14 cellular contexts compared by ENCODE assay signal in the genomic region with DNA sequence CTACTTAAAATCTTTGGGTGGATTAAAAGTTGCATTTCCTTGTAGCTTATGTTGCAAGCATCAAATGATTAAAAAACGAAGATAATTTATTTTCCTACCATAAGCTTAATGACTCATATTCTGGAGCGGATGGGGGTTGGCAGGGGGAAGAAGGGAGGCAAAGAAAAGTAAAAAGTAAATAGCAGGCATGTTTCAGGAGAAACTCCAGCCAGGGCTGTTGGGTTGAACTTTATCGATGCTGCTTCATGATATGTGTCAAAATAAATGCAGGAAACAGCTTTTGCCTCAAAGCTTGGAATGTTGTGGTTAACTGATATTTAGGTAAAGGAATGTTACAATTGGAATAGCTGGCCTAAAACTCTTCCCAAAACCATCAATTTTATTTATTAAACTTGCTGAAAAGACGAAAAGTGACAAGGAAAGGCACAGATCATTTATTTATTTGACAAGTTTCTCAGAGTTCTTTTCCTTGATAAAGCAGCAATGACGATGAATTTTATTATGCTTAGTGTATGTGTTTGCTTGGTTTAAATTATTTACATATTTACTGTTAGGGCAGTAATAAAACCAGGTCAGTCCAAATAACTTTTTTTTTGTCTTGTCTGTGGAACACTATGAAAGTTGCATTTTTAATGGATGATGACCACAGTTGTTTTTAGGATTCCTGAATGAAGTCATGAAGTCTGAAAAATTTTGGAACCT.
DNase-seq lines count a peak whose midpoint lies in the region; ATAC-seq, FAIRE-seq and TF ChIP-seq lines count a peak whose summit lies in the region.
"Had no signal": no experiment of that assay in that cellular context is flagged by ENCODE, and none has a peak within 500 bp of the region (broad histone marks: within the 10 kb centered on the region; RNA-seq: fewer than 3 reads in every experiment).

No MANE protein-coding gene starts in this region.

- dilution Hi-C loops in keratinocyte (cut with MboI; ENCODE audit: extremely low pct_ligation_motif_present, low sequenced_read_pairs) = no loop called here

- no peaks in the 10 kb centered on the region for H3K27me3 ChIP-seq in keratinocyte (ENCODE audit: control insufficient read depth, extremely low read depth, insufficient read depth, low read length)
- no peaks in the 10 kb centered on the region for H3K27me3 ChIP-seq in aorta (ENCODE audit: control insufficient read depth in 1 of 2, insufficient read depth in 2 of 2, low read length in 1 of 2)

- H3K27me3 Mint-ChIP-seq in activated CD4-positive, alpha-beta memory T cell treated with anti-CD3 and anti-CD28 coated beads, Interleukin-2, amount 10 ng/mL, durations not matched to agents 7 days and 5 days = no peaks in the 10 kb centered on the region
- H3K27me3 Mint-ChIP-seq in type B pancreatic cell = no peaks in the 10 kb centered on the region
- H3K27me3 Mint-ChIP-seq: dendritic cell treated with granulocyte-macrophage colony-stimulating factor and Interleukin-4, amounts not matched to agents 40 ng/mL and 50 ng/mL, for 4 days had no signal

- WGBS in aorta, 2 donors = 2 to 3% methylated on average over 5 of the region's 5 CpGs

- DNase-seq in DMS 273 (lab: John Stamatoyannopoulos, UW; ENCODE audit: unreplicated experiment) = peak; percentile 16
- DNase-seq in DMS 273 treated with DMSO at 0.1 percent for 48 hours (lab: John Stamatoyannopoulos, UW) = no peak
- peak; percentile 83 for DNase-seq in astrocyte of the spinal cord (ENCODE audit: low read depth, low spot score)
- no peak for DNase-seq in keratinocyte (ENCODE audit: low read depth, low spot score)
- no peak for DNase-seq in aorta
- no peak for DNase-seq in OCI-M1 (lab: John Stamatoyannopoulos, UW)
- no peak for DNase-seq in activated CD4-positive, alpha-beta memory T cell treated with anti-CD3 and anti-CD28 coated beads, Interleukin-2, amount 10 ng/mL, durations not matched to agents 7 days and 5 days
- DNase-seq in type B pancreatic cell (ENCODE audit: extremely low spot score, unreplicated experiment) = no peak
- DNase-seq: 8988T, islet precursor cell, occipital lobe, T-helper 17 cell had no signal

- H3K4me1 ChIP-seq in keratinocyte (ENCODE audit: control insufficient read depth, extremely low read depth, insufficient read depth, low read length) (peaks cover 66% of the 10 kb centered on the region), aorta (ENCODE audit: control insufficient read depth in 1 of 2, insufficient read depth in 2 of 2, low read length in 2 of 2) (peaks cover 5 to 10% of the 10 kb centered on the region in 2 donors)

- no peak overlapping the region for H3K27ac Mint-ChIP-seq in activated CD4-positive, alpha-beta memory T cell treated with anti-CD3 and anti-CD28 coated beads, Interleukin-2, amount 10 ng/mL, durations not matched to agents 7 days and 5 days
- H3K27ac Mint-ChIP-seq in type B pancreatic cell = no peak overlapping the region
- H3K27ac Mint-ChIP-seq: dendritic cell treated with granulocyte-macrophage colony-stimulating factor and Interleukin-4, amounts not matched to agents 40 ng/mL and 50 ng/mL, for 4 days; T-helper 17 cell had no signal

- H3K4me3 ChIP-seq in astrocyte of the spinal cord (ENCODE audit: low read depth, low read length) = no peak overlapping the region
- H3K4me3 ChIP-seq in keratinocyte (ENCODE audit: control insufficient read depth in 2 of 3, extremely low read depth in 1 of 3, insufficient read depth in 2 of 3, low read depth in 1 of 3, low read length in 3 of 3) = no peak overlapping the region
- peak overlapping the region in 1 of 2 donors; percentile 34 for H3K4me3 ChIP-seq in aorta (ENCODE audit: low read length in 2 of 2)

- peaks cover 11% of the 10 kb centered on the region for H3K4me1 Mint-ChIP-seq in activated CD4-positive, alpha-beta memory T cell treated with anti-CD3 and anti-CD28 coated beads, Interleukin-2, amount 10 ng/mL, durations not matched to agents 7 days and 5 days
- no peaks in the 10 kb centered on the region for H3K4me1 Mint-ChIP-seq in type B pancreatic cell (ENCODE audit: unreplicated experiment)

- H3K4me3 Mint-ChIP-seq in activated CD4-positive, alpha-beta memory T cell treated with anti-CD3 and anti-CD28 coated beads, Interleukin-2, amount 10 ng/mL, durations not matched to agents 7 days and 5 days = no peak overlapping the region
- H3K4me3 Mint-ChIP-seq in type B pancreatic cell = no peak overlapping the region
- H3K4me3 Mint-ChIP-seq: dendritic cell treated with granulocyte-macrophage colony-stimulating factor and Interleukin-4, amounts not matched to agents 40 ng/mL and 50 ng/mL, for 4 days; T-helper 17 cell had no signal

- H3K9me3 ChIP-seq in keratinocyte (ENCODE audit: control insufficient read depth, low read depth, low read length) = no peaks in the 10 kb centered on the region
- no peaks in the 10 kb centered on the region for H3K9me3 ChIP-seq in aorta (ENCODE audit: control insufficient read depth, low read length)

- H2AFZ ChIP-seq in keratinocyte (ENCODE audit: control insufficient read depth, low read length) = no peak overlapping the region

- H3K9me3 Mint-ChIP-seq in activated CD4-positive, alpha-beta memory T cell treated with anti-CD3 and anti-CD28 coated beads, Interleukin-2, amount 10 ng/mL, durations not matched to agents 7 days and 5 days = no peaks in the 10 kb centered on the region
- no peaks in the 10 kb centered on the region for H3K9me3 Mint-ChIP-seq in type B pancreatic cell
- H3K9me3 Mint-ChIP-seq: dendritic cell treated with granulocyte-macrophage colony-stimulating factor and Interleukin-4, amounts not matched to agents 40 ng/mL and 50 ng/mL, for 4 days had no signal

- in situ Hi-C loops in astrocyte of the spinal cord (cut with HindIII; ENCODE audit: low sequenced_read_pairs) = no loop called here

- no peak for TF ChIP-seq CTCF in astrocyte of the spinal cord (IDR thresholded peaks at IDR 0.05; ENCODE audit: low read depth, low read length)
- TF ChIP-seq CTCF in keratinocyte (optimal IDR thresholded peaks at IDR 0.05 in 1 of 3, IDR thresholded peaks at IDR 0.05 in 1 of 3, conservative IDR thresholded peaks at IDR 0.05 in 1 of 3; ENCODE audit: extremely low read depth in 1 of 3, insufficient read depth in 2 of 3, low read length in 3 of 3) = no peak
- no peak for TF ChIP-seq CTCF in type B pancreatic cell (conservative IDR thresholded peaks at IDR 0.05)

- H3K27ac ChIP-seq in keratinocyte (ENCODE audit: control insufficient read depth, insufficient read depth, low read length) (peak overlapping the region; percentile 54), aorta (ENCODE audit: low read depth in 1 of 2, low read length in 2 of 2) (peak overlapping the region; percentile 36 to 87)
- H3K27ac ChIP-seq: KMS-11 had no signal

- intact Hi-C loops in aorta (cut with DNase I) = loop anchor here in 1 of 2 donors (5.0 kb wide), 1 partner anchor 393 kb away; no protein-coding TSS in a partner anchor

- no peaks in the 10 kb centered on the region for H4K20me1 ChIP-seq in keratinocyte (ENCODE audit: control insufficient read depth, extremely low read depth, insufficient read depth, low read length)

- H3K36me3 Mint-ChIP-seq in activated CD4-positive, alpha-beta memory T cell treated with anti-CD3 and anti-CD28 coated beads, Interleukin-2, amount 10 ng/mL, durations not matched to agents 7 days and 5 days (ENCODE audit: low read depth) = no peaks in the 10 kb centered on the region
- no peaks in the 10 kb centered on the region for H3K36me3 Mint-ChIP-seq in type B pancreatic cell

- FAIRE-seq in keratinocyte (lab: Jason Lieb, UNC) = peak; percentile 78

- ATAC-seq in aorta (ENCODE audit: low FRiP score) = peak; percentile 40
- ATAC-seq: T-helper 17 cell had no signal

- CTCF ChIA-PET in activated CD4-positive, alpha-beta memory T cell treated with anti-CD3 and anti-CD28 coated beads, Interleukin-2, amount 10 ng/mL, durations not matched to agents 7 days and 5 days (lab: Charles Lee) = no interaction called here

- H3K9me1 ChIP-seq in keratinocyte (ENCODE audit: control insufficient read depth, extremely low read depth, insufficient read depth, low read length) = no peaks in the 10 kb centered on the region

- peak overlapping the region; percentile 20 for H3K9ac ChIP-seq in keratinocyte (ENCODE audit: control insufficient read depth, extremely low read depth, insufficient read depth, low read length)
- H3K9ac ChIP-seq: KMS-11 had no signal

- peak overlapping the region; percentile 28 for H3K4me2 ChIP-seq in keratinocyte (ENCODE audit: control insufficient read depth, extremely low read depth, insufficient read depth, low read depth, low read length)
- H3K4me2 ChIP-seq: KMS-11 had no signal

- POLR2A ChIA-PET in activated CD4-positive, alpha-beta memory T cell treated with anti-CD3 and anti-CD28 coated beads, Interleukin-2, amount 10 ng/mL, durations not matched to agents 7 days and 5 days (lab: Charles Lee) = no interaction called here

- H3K79me2 ChIP-seq in keratinocyte (ENCODE audit: control insufficient read depth, insufficient read depth, low read length) = no peaks in the 10 kb centered on the region

- H3K36me3 ChIP-seq in keratinocyte (ENCODE audit: control insufficient read depth in 2 of 2, extremely low read depth in 1 of 2, insufficient read depth in 2 of 2, low read length in 2 of 2) (no peaks in the 10 kb centered on the region), aorta (ENCODE audit: control insufficient read depth in 1 of 2, insufficient read depth in 2 of 2, low read length in 1 of 2) (no peaks in the 10 kb centered on the region)

Comparison
In these comparisons a context has a peak if more than half of its experiments do, and no peak if none do; other contexts are left out.
1. DNase-seq: peak in DMS 273 (single experiment) and astrocyte of the spinal cord (single experiment); none in DMS 273 treated with DMSO at 0.1 percent for 48 hours (single experiment), keratinocyte (single experiment), aorta (0 of 2), OCI-M1 (single experiment), activated CD4-positive, alpha-beta memory T cell treated with anti-CD3 and anti-CD28 coated beads, Interleukin-2, amount 10 ng/mL, durations not matched to agents 7 days and 5 days (single experiment) and type B pancreatic cell (single experiment).